33 cellular contexts compared by ENCODE assay signal in the genomic region with DNA sequence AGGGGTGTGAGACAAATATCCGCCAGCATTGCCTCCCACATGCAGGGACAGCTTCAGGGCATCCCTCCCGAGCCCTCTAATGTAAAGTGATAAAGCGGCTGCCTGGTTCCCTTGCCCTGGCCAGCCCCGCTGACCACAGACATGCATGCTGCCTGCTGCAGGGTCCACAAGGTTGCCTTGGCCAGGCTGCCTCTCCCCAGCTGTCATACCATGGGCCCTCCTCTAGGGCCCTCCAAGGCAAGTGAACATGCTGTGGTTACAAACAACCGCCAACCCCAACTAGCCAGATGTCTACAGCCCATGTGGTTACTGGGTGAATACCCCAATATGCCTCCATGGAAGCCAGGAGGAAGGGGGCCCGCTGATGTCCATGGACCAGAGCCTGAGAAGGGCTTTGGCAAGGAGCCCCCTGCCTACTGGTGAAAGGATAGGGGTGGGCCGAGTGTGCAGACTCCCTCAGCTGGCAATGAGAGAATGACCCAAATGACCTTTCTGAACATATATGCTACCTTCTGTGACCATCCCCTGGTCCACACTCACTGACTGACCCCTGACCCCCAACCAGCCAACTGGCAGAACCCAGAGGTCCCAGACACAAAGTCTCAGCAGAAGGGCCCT. TPM values are rescaled to one million over a fixed set of nuclear protein-coding genes. Genes with fewer than 3 reads are reported as not detected.
DNase-seq lines count a peak whose midpoint lies in the region; ATAC-seq, FAIRE-seq and TF ChIP-seq lines count a peak whose summit lies in the region.
"Had no signal": no experiment of that assay in that cellular context is flagged by ENCODE, and none has a peak within 500 bp of the region (broad histone marks: within the 10 kb centered on the region; RNA-seq: fewer than 3 reads in every experiment).

No MANE protein-coding gene starts in this region.

- no peak for TF ChIP-seq RAD21 in SK-N-SH (IDR thresholded peaks at IDR 0.05; ENCODE audit: low read length)
- no peak for TF ChIP-seq RAD21 in GM12878 (IDR thresholded peaks at IDR 0.05; ENCODE audit: insufficient read depth, low read depth, low read length)
- TF ChIP-seq RAD21 in HepG2 (CRISPR knock-in tag; IDR thresholded peaks at IDR 0.05): no peak

- no peaks in the 10 kb centered on the region for H4K20me1 ChIP-seq in SK-N-SH (ENCODE audit: insufficient read depth)
- no peaks in the 10 kb centered on the region for H4K20me1 ChIP-seq in GM12878 (ENCODE audit: control insufficient read depth, insufficient read depth)
- no peaks in the 10 kb centered on the region for H4K20me1 ChIP-seq in HepG2 (ENCODE audit: insufficient read depth, low read length)

- no peak overlapping the region for H3K4me3 ChIP-seq in SK-N-SH (ENCODE audit: low read depth in 2 of 2, low read length in 1 of 2)
- no peak overlapping the region for H3K4me3 ChIP-seq in GM12878
- no peak overlapping the region for H3K4me3 ChIP-seq in HepG2 (replicated peaks in 1 of 3; ENCODE audit: insufficient read depth in 1 of 3, low read depth in 2 of 3, low read length in 3 of 3)
- no peak overlapping the region for H3K4me3 ChIP-seq in upper lobe of right lung
- no peak overlapping the region for H3K4me3 ChIP-seq in prostate gland
- H3K4me3 ChIP-seq: ascending aorta, colonic mucosa, left ventricle myocardium inferior, neural progenitor cell, SJCRH30, upper lobe of left lung had no signal

- CTCF ChIA-PET in SK-N-SH (lab: Yijun Ruan, JAX) (interaction anchor here (1.4 to 2.2 kb wide), 4 partner anchors 10 to 36 kb away, joined by 3 to 7 read pairs (median 5); no protein-coding TSS in a partner anchor), GM12878 (lab: Yijun Ruan, JAX) (no interaction called here), HepG2 (lab: Yijun Ruan, JAX; ENCODE audit: low intra/inter-chr PET ratio, low total read pairs) (no interaction called here)

- no TSS peak for BruUV-seq in GM12878 (replicated peaks; lab: Mats Ljungman, UMichigan)
- BruUV-seq in HepG2 (replicated peaks; lab: Mats Ljungman, UMichigan): no TSS peak

- H3K79me2 ChIP-seq in SK-N-SH (ENCODE audit: insufficient read depth): no peaks in the 10 kb centered on the region
- H3K79me2 ChIP-seq in GM12878 (ENCODE audit: control insufficient read depth, insufficient read depth, low read length): no peaks in the 10 kb centered on the region
- H3K79me2 ChIP-seq in HepG2 (ENCODE audit: insufficient read depth, low read length): no peaks in the 10 kb centered on the region

- H3K27ac ChIP-seq in SK-N-SH (ENCODE audit: low read depth in 2 of 2, low read length in 1 of 2): no peak overlapping the region
- no peak overlapping the region for H3K27ac ChIP-seq in GM12878 (ENCODE audit: control insufficient read depth, insufficient read depth)
- no peak overlapping the region for H3K27ac ChIP-seq in HepG2 (ENCODE audit: extremely low read length, insufficient read depth, low read length)
- no peak overlapping the region for H3K27ac ChIP-seq in upper lobe of right lung
- H3K27ac ChIP-seq in prostate gland: no peak overlapping the region
- H3K27ac ChIP-seq: ascending aorta, colonic mucosa, left ventricle myocardium inferior, neural progenitor cell, SJCRH30, upper lobe of left lung, WERI-Rb-1 had no signal

- DNase-seq in SK-N-SH (peak; percentile 65), GM12878 (ENCODE audit: low read depth, low spot score) (no peak), HepG2 (ENCODE audit: low spot score) (no peak), upper lobe of right lung (peak; percentile 47), prostate gland (ENCODE audit: low spot score) (no peak)
- DNase-seq in activated CD4-positive, CD25-positive, alpha-beta regulatory T cell (lab: John Stamatoyannopoulos, UW): no peak
- no peak for DNase-seq in activated CD4-positive, alpha-beta T cell treated with anti-CD3 and anti-CD28 coated beads, Interleukin-2, amount 10 ng/mL, durations not matched to agents 24 days and 14 days
- DNase-seq: 8988T; activated CD4-positive, alpha-beta T cell treated with anti-CD3 and anti-CD28 coated beads, Interleukin-2, amount 10 ng/mL, durations not matched to agents 7 days and 5 days; activated gamma-delta T cell treated with Interleukin-2 at 50 U/mL for 16 hours; activated T-cell treated with anti-CD3 and anti-CD28 coated beads, Interleukin-2, amount 50 U/mL, for 48 hours; CD4-positive, alpha-beta T cell; colonic mucosa; DND-41; effector CD4-positive, alpha-beta T cell; GF-D8; HCEC 1CT; hippocampal formation; IMR-90; left ventricle myocardium inferior; MV-4-11; NCI-H1436; NCI-H2227 treated with DMSO at 0.1 percent for 48 hours; NCI-H748 treated with DMSO at 0.1 percent for 48 hours; right cardiac atrium; SJCRH30; upper lobe of left lung; WERI-Rb-1 had no signal

- SMC1A ChIA-PET in GM12878 (lab: Charles Lee; ENCODE audit: uncharacterized antibody, unreplicated experiment): no interaction called here

- FAIRE-seq in GM12878 (lab: Jason Lieb, UNC): no peak
- no peak for FAIRE-seq in HepG2 (lab: Jason Lieb, UNC)

- intact Hi-C loops in GM12878 (cut with micrococcal nuclease; ENCODE audit: unreplicated experiment) (no loop called here), HepG2 (cut with micrococcal nuclease; ENCODE audit: unreplicated experiment) (no loop called here), upper lobe of right lung (cut with DNase I) (no loop called here), prostate gland (cut with DNase I) (no loop called here)
- intact Hi-C loops in activated CD4-positive, alpha-beta T cell treated with anti-CD3 and anti-CD28 coated beads, Interleukin-2, amount 10 ng/mL, durations not matched to agents 24 days and 14 days (cut with micrococcal nuclease): no loop called here

- ATAC-seq in SK-N-SH treated with all-trans-retinoic acid at 6 μM for 48 hours (no peak), GM12878 (peak; percentile 54), HepG2 (peak; percentile 77), upper lobe of right lung (no peak)
- ATAC-seq: right cardiac atrium; stimulated activated memory B cell treated with anti-CD40 and anti-IgM and Interleukin-4, amounts not matched to agents 10 μg/mL and 1 μg/mL and 100 μg/mL, for 72 hours had no signal

- TF ChIP-seq CTCF in SK-N-SH (IDR thresholded peaks at IDR 0.05) (no peak), GM12878 (IDR thresholded peaks at IDR 0.05 in 2 of 3, conservative IDR thresholded peaks at IDR 0.05 in 1 of 3; ENCODE audit: control insufficient read depth in 2 of 3, extremely low read depth in 1 of 3, insufficient read depth in 1 of 3, low read depth in 3 of 3, low read length in 3 of 3) (no peak), HepG2 (CRISPR knock-in tag; IDR thresholded peaks at IDR 0.05) (no peak), upper lobe of right lung (IDR thresholded peaks at IDR 0.05) (no peak), prostate gland (IDR thresholded peaks at IDR 0.05) (no peak)

- H3K4me1 ChIP-seq in SK-N-SH (ENCODE audit: control insufficient read depth in 1 of 2, insufficient read depth in 2 of 2, low read depth in 1 of 2, low read length in 1 of 2) (peaks cover 0 to 14% of the 10 kb centered on the region in 2 experiments; a peak in 1 of 4 replicates), GM12878 (ENCODE audit: control insufficient read depth, insufficient read depth, low read length) (no peaks in the 10 kb centered on the region), HepG2 (ENCODE audit: insufficient read depth, low read length) (no peaks in the 10 kb centered on the region), upper lobe of right lung (no peaks in the 10 kb centered on the region), prostate gland (replicated peaks) (no peaks in the 10 kb centered on the region)
- H3K4me1 ChIP-seq: ascending aorta, colonic mucosa, left ventricle myocardium inferior, neural progenitor cell, SJCRH30, upper lobe of left lung had no signal

- H3K36me3 ChIP-seq in SK-N-SH (replicated peaks in 1 of 2; ENCODE audit: control insufficient read depth in 1 of 2, insufficient read depth in 2 of 2, low read length in 1 of 2) (no peaks in the 10 kb centered on the region), GM12878 (ENCODE audit: control insufficient read depth in 2 of 2, insufficient read depth in 2 of 2, low read length in 1 of 2) (no peaks in the 10 kb centered on the region), HepG2 (replicated peaks in 1 of 2; ENCODE audit: control insufficient read depth in 1 of 2, insufficient read depth in 2 of 2, low read length in 2 of 2) (no peaks in the 10 kb centered on the region), upper lobe of right lung (no peaks in the 10 kb centered on the region), prostate gland (no peaks in the 10 kb centered on the region)
- H3K36me3 ChIP-seq: ascending aorta, colonic mucosa, left ventricle myocardium inferior, neural progenitor cell, SJCRH30, upper lobe of left lung, WERI-Rb-1 had no signal

- H3K27me3 ChIP-seq in SK-N-SH (ENCODE audit: insufficient read depth) (no peaks in the 10 kb centered on the region), GM12878 (replicated peaks in 1 of 2; ENCODE audit: control insufficient read depth in 2 of 2, insufficient read depth in 2 of 2, low read length in 1 of 2) (peaks cover 2 to 3% of the 10 kb centered on the region in 2 experiments; a peak in 2 of 4 replicates), HepG2 (ENCODE audit: control insufficient read depth in 1 of 2, insufficient read depth in 2 of 2, low read length in 2 of 2) (peaks cover 2 to 7% of the 10 kb centered on the region in 2 experiments; a peak in 3 of 5 replicates), upper lobe of right lung (no peaks in the 10 kb centered on the region), prostate gland (replicated peaks; ENCODE audit: insufficient read depth) (no peaks in the 10 kb centered on the region)
- H3K27me3 ChIP-seq: ascending aorta, colonic mucosa, neural progenitor cell, SJCRH30, upper lobe of left lung had no signal

- peaks cover 15% of the 10 kb centered on the region for H3K27me3 Mint-ChIP-seq in activated CD4-positive, alpha-beta T cell treated with anti-CD3 and anti-CD28 coated beads, Interleukin-2, amount 10 ng/mL, durations not matched to agents 24 days and 14 days

- no peaks in the 10 kb centered on the region for H3K4me1 Mint-ChIP-seq in activated CD4-positive, alpha-beta T cell treated with anti-CD3 and anti-CD28 coated beads, Interleukin-2, amount 10 ng/mL, durations not matched to agents 24 days and 14 days
- H3K4me1 Mint-ChIP-seq: activated CD4-positive, alpha-beta T cell treated with anti-CD3 and anti-CD28 coated beads, Interleukin-2, amount 10 ng/mL, durations not matched to agents 7 days and 5 days; stimulated activated memory B cell treated with anti-CD40 and anti-IgM and Interleukin-4, amounts not matched to agents 10 μg/mL and 1 μg/mL and 100 μg/mL, for 72 hours had no signal

- POLR2A ChIA-PET in SK-N-SH (lab: Yijun Ruan, JAX): no interaction called here
- POLR2A ChIA-PET in GM12878 (lab: Charles Lee): no interaction called here
- POLR2A ChIA-PET in HepG2 (lab: Yijun Ruan, JAX): no interaction called here

- no peak overlapping the region for H3K4me2 ChIP-seq in SK-N-SH
- no peak overlapping the region for H3K4me2 ChIP-seq in GM12878 (ENCODE audit: control insufficient read depth, insufficient read depth)
- no peak overlapping the region for H3K4me2 ChIP-seq in HepG2 (ENCODE audit: low read depth, low read length)
- H3K4me2 ChIP-seq: neural progenitor cell had no signal

- H3K9ac ChIP-seq in SK-N-SH (no peak overlapping the region), GM12878 (ENCODE audit: control insufficient read depth, insufficient read depth, low read length) (no peak overlapping the region), HepG2 (ENCODE audit: insufficient read depth, low read depth, low read length) (no peak overlapping the region)
- H3K9ac ChIP-seq: neural progenitor cell had no signal

- H2AFZ ChIP-seq in SK-N-SH (ENCODE audit: low read depth) (no peak overlapping the region), GM12878 (ENCODE audit: control insufficient read depth, low read depth, low read length) (no peak overlapping the region), HepG2 (ENCODE audit: low read length) (no peak overlapping the region)
- H2AFZ ChIP-seq: neural progenitor cell had no signal

- H3K4me3 Mint-ChIP-seq in activated CD4-positive, alpha-beta T cell treated with anti-CD3 and anti-CD28 coated beads, Interleukin-2, amount 10 ng/mL, durations not matched to agents 24 days and 14 days: no peak overlapping the region
- H3K4me3 Mint-ChIP-seq: activated CD4-positive, alpha-beta T cell treated with anti-CD3 and anti-CD28 coated beads, Interleukin-2, amount 10 ng/mL, durations not matched to agents 7 days and 5 days; CD4-positive, alpha-beta T cell; neural progenitor cell; stimulated activated memory B cell treated with anti-CD40 and anti-IgM and Interleukin-4, amounts not matched to agents 10 μg/mL and 1 μg/mL and 100 μg/mL, for 72 hours had no signal

- H3K9me3 ChIP-seq in SK-N-SH (no peaks in the 10 kb centered on the region), GM12878 (replicated peaks; ENCODE audit: control insufficient read depth, insufficient read depth, low read length) (no peaks in the 10 kb centered on the region), HepG2 (ENCODE audit: low read length) (no peaks in the 10 kb centered on the region), upper lobe of right lung (no peaks in the 10 kb centered on the region), prostate gland (no peaks in the 10 kb centered on the region)
- H3K9me3 ChIP-seq: ascending aorta, colonic mucosa, left ventricle myocardium inferior, SJCRH30, upper lobe of left lung had no signal

- H3K9me3 Mint-ChIP-seq in activated CD4-positive, alpha-beta T cell treated with anti-CD3 and anti-CD28 coated beads, Interleukin-2, amount 10 ng/mL, durations not matched to agents 24 days and 14 days: no peaks in the 10 kb centered on the region
- H3K9me3 Mint-ChIP-seq: activated CD4-positive, alpha-beta T cell treated with anti-CD3 and anti-CD28 coated beads, Interleukin-2, amount 10 ng/mL, durations not matched to agents 7 days and 5 days; CD4-positive, alpha-beta T cell; neural progenitor cell; stimulated activated memory B cell treated with anti-CD40 and anti-IgM and Interleukin-4, amounts not matched to agents 10 μg/mL and 1 μg/mL and 100 μg/mL, for 72 hours had no signal

- H3K36me3 Mint-ChIP-seq in activated CD4-positive, alpha-beta T cell treated with anti-CD3 and anti-CD28 coated beads, Interleukin-2, amount 10 ng/mL, durations not matched to agents 24 days and 14 days (ENCODE audit: low read depth): no peaks in the 10 kb centered on the region
- H3K36me3 Mint-ChIP-seq: neural progenitor cell; stimulated activated memory B cell treated with anti-CD40 and anti-IgM and Interleukin-4, amounts not matched to agents 10 μg/mL and 1 μg/mL and 100 μg/mL, for 72 hours had no signal

- no peaks in the 10 kb centered on the region for H3K9me2 ChIP-seq in SK-N-SH

- TF ChIP-seq POLR2A in GM12878 (IDR thresholded peaks at IDR 0.05; ENCODE audit: low read depth, low read length) (no peak), HepG2 (IDR thresholded peaks at IDR 0.05; ENCODE audit: insufficient read depth in 1 of 2, low read depth in 2 of 2, low read length in 2 of 2) (no peak), prostate gland (IDR thresholded peaks at IDR 0.05) (no peak)

- TF ChIP-seq EP300 in SK-N-SH (IDR thresholded peaks at IDR 0.05; ENCODE audit: borderline replicate concordance in 1 of 2, low read depth in 1 of 2, low read length in 1 of 2) (no peak), GM12878 (IDR thresholded peaks at IDR 0.05; ENCODE audit: borderline replicate concordance in 1 of 2, control insufficient read depth in 1 of 2, low read depth in 2 of 2, low read length in 2 of 2) (no peak), HepG2 (IDR thresholded peaks at IDR 0.05; ENCODE audit: low read depth in 2 of 2, low read length in 2 of 2) (no peak), HepG2 (CRISPR knock-in tag; IDR thresholded peaks at IDR 0.05; ENCODE audit: borderline replicate concordance) (no peak)

- in situ Hi-C loops in GM12878 (cut with MboI): no loop called here
- in situ Hi-C loops in HepG2 (cut with HindIII; ENCODE audit: extremely low pct_ligation_motif_present, low pct_unique_long_range_greater_than_20kb): no loop called here

- RAD21 ChIA-PET in GM12878 (lab: Charles Lee; ENCODE audit: unreplicated experiment): no interaction called here

- WGBS in SK-N-SH (ENCODE audit: low lambda C conversion rate): 14% methylated on average over 3 of the region's 7 CpGs
- 13% methylated on average over 7 of the region's 7 CpGs for WGBS in GM12878 (ENCODE audit: insufficient coverage, insufficient replicate concordance, low lambda C conversion rate, missing lambda C conversion rate)
- 4% methylated on average over 4 of the region's 7 CpGs for WGBS in HepG2 (ENCODE audit: low lambda C conversion rate)
- WGBS in prostate gland: 84% methylated on average over 7 of the region's 7 CpGs

- H3K27ac Mint-ChIP-seq in activated CD4-positive, alpha-beta T cell treated with anti-CD3 and anti-CD28 coated beads, Interleukin-2, amount 10 ng/mL, durations not matched to agents 24 days and 14 days: no peak overlapping the region
- H3K27ac Mint-ChIP-seq: activated CD4-positive, alpha-beta T cell treated with anti-CD3 and anti-CD28 coated beads, Interleukin-2, amount 10 ng/mL, durations not matched to agents 7 days and 5 days; CD4-positive, alpha-beta T cell; neural progenitor cell; stimulated activated memory B cell treated with anti-CD40 and anti-IgM and Interleukin-4, amounts not matched to agents 10 μg/mL and 1 μg/mL and 100 μg/mL, for 72 hours had no signal

- no peaks in the 10 kb centered on the region for H3F3A ChIP-seq in SK-N-SH (replicated peaks; ENCODE audit: insufficient read depth)

RNA-seq across cellular contexts. Expression of a gene that starts 37.4 kb away (rescaled TPM):
- polyA plus RNA-seq in SK-N-SH (2012; rRNA removed): 0.13 and 0.24 TPM in 2 replicates
- 0.10 and 0.29 TPM in 2 replicates for polyA plus RNA-seq in SK-N-SH (2012; cell fraction: cytosol; rRNA removed)
- polyA plus RNA-seq in SK-N-SH (2012; cell fraction: nucleus; rRNA removed): 0.09 and 0.10 TPM in 2 replicates
- 3.4 and 3.5 TPM in 2 replicates for total RNA-seq in GM12878 (2013; cell fraction: nucleolus; rRNA removed)
- total RNA-seq in GM12878 (2014; rRNA removed): 0.11 and 0.23 TPM in 2 replicates
- 0.04 and 0.05 TPM in 2 replicates for total RNA-seq in GM12878 (2014; rRNA removed; fragmentation: Illumina TruSeq; extraction: Trizol)
- total RNA-seq in GM12878 (2021): 0.08 TPM in 1 of 2 replicates, not detected in the other
- polyA plus RNA-seq in GM12878 (2011; ENCODE audit: low read depth): 0.12 TPM
- 0.29 and 0.62 TPM in 2 replicates for polyA plus RNA-seq in GM12878 (2011; rRNA removed)
- polyA plus RNA-seq in GM12878 (2011; cell fraction: cytosol; rRNA removed): 0.46 and 0.59 TPM in 2 replicates
- polyA plus RNA-seq in GM12878 (2011; cell fraction: nucleus; rRNA removed): 0.97 and 1.3 TPM in 2 replicates
- polyA plus RNA-seq in GM12878 (2012): 0.28 and 0.35 TPM in 2 replicates
- 0.05 TPM in 1 of 2 replicates, not detected in the other for polyA plus RNA-seq in GM12878 (2014; fragmentation: Illumina TruSeq; extraction: Trizol)
- polyA plus RNA-seq in GM12878 (2014; fragmentation: Nextera tagmentation; extraction: Ambion mirVana): not detected
- polyA plus RNA-seq in GM12878 (2014; rRNA removed): 0.04 and 0.05 TPM in 2 replicates
- polyA plus RNA-seq in GM12878 (2016; fragmentation: Nextera tagmentation; extraction: Ambion mirVana): not detected
- polyA minus RNA-seq in GM12878 (2011; rRNA and poly(A)+ RNA removed): 2.4 TPM in 2 replicates
- polyA minus RNA-seq in GM12878 (2011; cell fraction: cytosol; rRNA and poly(A)+ RNA removed): 0.31 and 0.80 TPM in 2 replicates
- 3.1 and 3.7 TPM in 2 replicates for polyA minus RNA-seq in GM12878 (2011; cell fraction: nucleus; rRNA and poly(A)+ RNA removed)
- not detected in 2 replicates for total RNA-seq in HepG2 (2016; rRNA removed; fragmentation: Illumina TruSeq; extraction: Trizol)
- not detected in 2 replicates for total RNA-seq in HepG2 (2016; cell fraction: cytosol; rRNA removed; fragmentation: Illumina TruSeq; extraction: Trizol; ENCODE audit: low read depth)
- total RNA-seq in HepG2 (2016; cell fraction: insoluble cytoplasmic fraction; rRNA removed; fragmentation: Illumina TruSeq; extraction: Trizol): not detected in 2 replicates
- total RNA-seq in HepG2 (2016; cell fraction: membrane; rRNA removed; fragmentation: Illumina TruSeq; extraction: Trizol): not detected in 2 replicates
- not detected in 2 replicates for total RNA-seq in HepG2 (2016; cell fraction: nucleus; rRNA removed; fragmentation: Illumina TruSeq; extraction: Trizol)
- 0.03 and 0.05 TPM in 2 replicates for polyA plus RNA-seq in HepG2 (2011; rRNA removed)
- 0.01 and 0.03 TPM in 2 replicates for polyA plus RNA-seq in HepG2 (2011; cell fraction: cytosol; rRNA removed)
- polyA plus RNA-seq in HepG2 (2011; cell fraction: nucleus; rRNA removed): not detected in 2 replicates
- not detected in 2 replicates for polyA plus RNA-seq in HepG2 (2012)
- polyA plus RNA-seq in HepG2 (2016; cell fraction: cytosol; fragmentation: Illumina TruSeq; extraction: Trizol; ENCODE audit: low read depth): not detected in 2 replicates
- polyA plus RNA-seq in HepG2 (2016; cell fraction: insoluble cytoplasmic fraction; fragmentation: Illumina TruSeq; extraction: Trizol; ENCODE audit: low read depth): not detected in 2 replicates
- polyA plus RNA-seq in HepG2 (2016; cell fraction: membrane; fragmentation: Illumina TruSeq; extraction: Trizol; ENCODE audit: low read depth): not detected in 2 replicates
- not detected in 2 replicates for polyA plus RNA-seq in HepG2 (2016; cell fraction: nucleus; fragmentation: Illumina TruSeq; extraction: Trizol; ENCODE audit: insufficient read depth, low read depth)
- polyA minus RNA-seq in HepG2 (2011; rRNA and poly(A)+ RNA removed; ENCODE audit: low replicate concordance): 5.3 TPM in 1 of 2 replicates, not detected in the other
- not detected in 2 replicates for polyA minus RNA-seq in HepG2 (2011; cell fraction: cytosol; rRNA and poly(A)+ RNA removed)
- 0.25 TPM in 1 of 2 replicates, not detected in the other for polyA minus RNA-seq in HepG2 (2011; cell fraction: nucleus; rRNA and poly(A)+ RNA removed)
- 3.0 TPM for total RNA-seq in upper lobe of right lung
- not detected in 2 replicates for total RNA-seq in activated CD4-positive, alpha-beta T cell treated with anti-CD3 and anti-CD28 coated beads, Interleukin-2, amount 10 ng/mL, durations not matched to agents 24 days and 14 days
- total RNA-seq in prostate gland: 1 to 10 TPM; 1.0 to 10.0 TPM
- total RNA-seq: activated CD4-positive, alpha-beta T cell treated with anti-CD3 and anti-CD28 coated beads, Interleukin-2, amount 10 ng/mL, durations not matched to agents 7 days and 5 days; activated CD8-positive, alpha-beta memory T cell treated with anti-CD3 and anti-CD28 coated beads for 36 hours; CD4-positive, alpha-beta T cell; IMR-90; SJCRH30 had no signal
- polyA plus RNA-seq: IMR-90 had no signal

Comparison
In these comparisons a context has a peak if more than half of its experiments do, and no peak if none do; other contexts are left out.
1. DNase-seq: peak in SK-N-SH (single experiment) and upper lobe of right lung (single experiment); none in GM12878 (single experiment), HepG2 (single experiment), activated CD4-positive, CD25-positive, alpha-beta regulatory T cell (0 of 4), activated CD4-positive, alpha-beta T cell treated with anti-CD3 and anti-CD28 coated beads, Interleukin-2, amount 10 ng/mL, durations not matched to agents 24 days and 14 days (single experiment) and prostate gland (single experiment).
2. ATAC-seq: peak in GM12878 (single experiment) and HepG2 (single experiment); none in SK-N-SH treated with all-trans-retinoic acid at 6 μM for 48 hours (single experiment) and upper lobe of right lung (single experiment).